In genomic region chr10:113986316-113986715, GRCh38 we compare ENCODE assay signal across 32 cellular contexts. TPM values are rescaled to one million over a fixed set of nuclear protein-coding genes. Genes with fewer than 3 reads are reported as not detected.
"Had no signal": no experiment of that assay in that cellular context is flagged by ENCODE, and none has a peak within 500 bp of the region (broad histone marks: within the 10 kb centered on the region; RNA-seq: fewer than 3 reads in every experiment).

No MANE protein-coding gene starts in this region.

- H3K9me3 ChIP-seq: adrenal gland, ascending aorta, body of pancreas, breast epithelium had no signal

- H3K4me1 ChIP-seq: ascending aorta had no signal

- H3K27me3 ChIP-seq: adrenal gland, ascending aorta, body of pancreas, brain microvascular endothelial cell, breast epithelium, cardiac muscle cell had no signal

- H3K4me3 ChIP-seq: adrenal gland, ascending aorta, body of pancreas, breast epithelium, cardiac muscle cell had no signal

- H3K36me3 ChIP-seq: adrenal gland, ascending aorta, brain microvascular endothelial cell, breast epithelium, cardiac muscle cell had no signal

- DNase-seq: activated effector memory CD4-positive, alpha-beta T cell treated with anti-CD3 and anti-CD28 coated beads, Interleukin-2, amount 50 U/mL, for 16 hours; activated effector memory CD4-positive, alpha-beta T cell treated with Interleukin-2 at 50 U/mL for 16 hours; activated gamma-delta T cell; activated gamma-delta T cell treated with Interleukin-2 at 50 U/mL for 16 hours; activated naive CD4-positive, alpha-beta T cell; activated naive CD4-positive, alpha-beta T cell treated with anti-CD3 and anti-CD28 coated beads for 36 hours; activated naive CD4-positive, alpha-beta T cell treated with anti-CD3 and anti-CD28 coated beads, Interleukin-2, amount 10 ng/mL, durations not matched to agents 7 days and 5 days; activated naive CD4-positive, alpha-beta T cell treated with anti-CD3 and anti-CD28 coated beads, Interleukin-2, amount 50 U/mL, for 16 hours; activated naive CD4-positive, alpha-beta T cell treated with Interleukin-2 at 50 U/mL for 16 hours; activated naive CD8-positive, alpha-beta T cell treated with anti-CD3 and anti-CD28 coated beads for 36 hours; activated naive CD8-positive, alpha-beta T cell treated with anti-CD3 and anti-CD28 coated beads, Interleukin-2, amount 10 ng/mL, durations not matched to agents 7 days and 5 days; activated naive CD8-positive, alpha-beta T cell treated with anti-CD3 and anti-CD28 coated beads, Interleukin-2, amount 50 U/mL, for 24 hours; activated T-cell treated with anti-CD3 and anti-CD28 coated beads, Interleukin-2, amount 50 U/mL, for 4 hours; activated T-cell treated with anti-CD3 and anti-CD28 coated beads, Interleukin-2, amount 50 U/mL, for 48 hours; activated T-cell treated with anti-CD3 and anti-CD28 coated beads, Interleukin-2, amount 50 U/mL, for 72 hours; adrenal gland; amniotic stem cell; amygdala; anterior cingulate cortex; aorta; body of pancreas; brain microvascular endothelial cell; caudate nucleus; central memory CD4-positive, alpha-beta T cell; cerebellar nuclear complex had no signal

- H3K27ac ChIP-seq: adrenal gland, ascending aorta, body of pancreas, brain microvascular endothelial cell, breast epithelium, cardiac muscle cell had no signal

RNA-seq across cellular contexts. Expression of gene ADRB1, which starts 57.4 kb away (rescaled TPM):
- total RNA-seq: activated naive CD4-positive, alpha-beta T cell treated with anti-CD3 and anti-CD28 coated beads for 36 hours; activated naive CD4-positive, alpha-beta T cell treated with anti-CD3 and anti-CD28 coated beads, Interleukin-2, amount 50 U/mL, for 72 hours; activated T-cell treated with anti-CD3 and anti-CD28 coated beads, Interleukin-2, amount 50 U/mL, for 72 hours; activated T-helper 1 cell treated with anti-CD3 and anti-CD28 coated beads, Interleukin-12 subunit alpha, Interleukin-12 subunit beta, Interleukin-2, Interleukin-4 antibody, amounts not matched to agents 30 ng/mL and 10 ng/mL and 1 ng/mL, durations not matched to agents 14 hours and 24 hours and 36 hours; activated T-helper 17 cell treated with anti-CD3 and anti-CD28 coated beads, Interleukin-2, amount 50 U/mL, for 72 hours; activated T-helper 2 cell treated with anti-CD3 and anti-CD28 coated beads, Interferon-gamma antibody, Interleukin-2, Interleukin-4, amounts not matched to agents 10 μg/mL and 5 μg/mL and 100 μg/mL, durations not matched to agents 14 hours and 24 hours and 36 hours; ascending aorta had no signal
